In genomic region chrX:112841114-112841819, GRCh38 we compare ENCODE assay signal across 8 cellular contexts. TPM values are rescaled to one million over a fixed set of nuclear protein-coding genes. Genes with fewer than 3 reads are reported as not detected.
DNase-seq lines count a peak whose midpoint lies in the region; ATAC-seq and TF ChIP-seq lines count a peak whose summit lies in the region.

No MANE protein-coding gene starts in this region.

- no peaks in the 10 kb centered on the region for H3K9me3 Mint-ChIP-seq in activated T-helper 2 cell treated with anti-CD3 and anti-CD28 coated beads, Interferon-gamma antibody, Interleukin-2, Interleukin-4, amounts not matched to agents 10 μg/mL and 5 μg/mL and 100 μg/mL, durations not matched to agents 14 hours and 24 hours and 36 hours
- H3K9me3 Mint-ChIP-seq in nephron progenitor cell, result peaks cover 8% of the 10 kb centered on the region

- peak overlapping the region; percentile 17; the same call in 1 of the 2 replicates for H3K27ac ChIP-seq in Panc1 (ENCODE audit: low read length)

- no peaks in the 10 kb centered on the region for H3K9me3 ChIP-seq in Panc1 (ENCODE audit: control insufficient read depth, insufficient read depth, low read depth, low read length)

- intact Hi-C loops in Panc1 (cut with micrococcal nuclease; ENCODE audit: unreplicated experiment), result no loop called here
- intact Hi-C loops in activated T-helper 2 cell treated with anti-CD3 and anti-CD28 coated beads, Interferon-gamma antibody, Interleukin-2, Interleukin-4, amounts not matched to agents 10 μg/mL and 5 μg/mL and 100 μg/mL, durations not matched to agents 14 hours and 24 hours and 36 hours (cut with micrococcal nuclease), result loop anchor here (2.0 to 10.0 kb wide), 2 partner anchors 20 to 166 kb away; partner anchors contain the start of gene LHFPL1

- peaks cover 7% of the 10 kb centered on the region for H3K27me3 Mint-ChIP-seq in activated T-helper 2 cell treated with anti-CD3 and anti-CD28 coated beads, Interferon-gamma antibody, Interleukin-2, Interleukin-4, amounts not matched to agents 10 μg/mL and 5 μg/mL and 100 μg/mL, durations not matched to agents 14 hours and 24 hours and 36 hours (ENCODE audit: low read depth)
- H3K27me3 Mint-ChIP-seq in nephron progenitor cell (ENCODE audit: low read depth, poor library complexity), result peaks cover 3% of the 10 kb centered on the region

- peaks cover 21% of the 10 kb centered on the region for H3K4me1 Mint-ChIP-seq in activated T-helper 2 cell treated with anti-CD3 and anti-CD28 coated beads, Interferon-gamma antibody, Interleukin-2, Interleukin-4, amounts not matched to agents 10 μg/mL and 5 μg/mL and 100 μg/mL, durations not matched to agents 14 hours and 24 hours and 36 hours (ENCODE audit: low read depth)
- peaks cover 85% of the 10 kb centered on the region for H3K4me1 Mint-ChIP-seq in nephron progenitor cell

- DNase-seq in DMS 273 treated with DMSO at 0.1 percent for 48 hours (lab: John Stamatoyannopoulos, UW) (peak; percentile 61), Panc1 (ENCODE audit: low read depth, low spot score) (no peak), fibroblast of the aortic adventitia (ENCODE audit: low read depth) (peak; percentile 77), nephron progenitor cell (peak; percentile 88)
- DNase-seq in Jurkat, Clone E6-1 (ENCODE audit: low read depth, low spot score), result peak; percentile 80
- DNase-seq in activated T-helper 2 cell treated with anti-CD3 and anti-CD28 coated beads, Interferon-gamma antibody, Interleukin-2, Interleukin-4, amounts not matched to agents 10 μg/mL and 5 μg/mL and 100 μg/mL, durations not matched to agents 14 hours and 24 hours and 36 hours (ENCODE audit: low spot score), result peak; percentile 64
- DNase-seq in stimulated activated naive CD8-positive, alpha-beta T cell treated with anti-CD3 and anti-CD28 coated beads, Interleukin-15, Interleukin-2, amounts not matched to agents 100 U/mL and 50 U/mL, for 24 hours, result peak; percentile 67

- 0 out of 2 replicates have a peak, but pooled peaks cover 2% of the 10 kb centered on the region for H3K4me1 ChIP-seq in Panc1 (ENCODE audit: control insufficient read depth, insufficient read depth, low read length)

- no peaks in the 10 kb centered on the region for H3K27me3 ChIP-seq in Panc1 (ENCODE audit: control insufficient read depth, insufficient read depth, low read length)

- BruUV-seq in Panc1 (replicated peaks; lab: Mats Ljungman, UMichigan), result no TSS peak

- CTCF ChIA-PET in Panc1 (lab: Charles Lee), result interaction anchor here (0.8 kb wide), 1 partner anchor 10 kb away, joined by 4 read pairs; no protein-coding TSS in a partner anchor

- peak overlapping the region; percentile 64 for H3K4me3 ChIP-seq in Jurkat, Clone E6-1 (ENCODE audit: low read length)
- H3K4me3 ChIP-seq in Panc1 (ENCODE audit: low read depth in 2 of 2, low read length in 2 of 2), result peak overlapping the region; percentile 65 to 91
- H3K4me3 ChIP-seq in fibroblast of the aortic adventitia (ENCODE audit: low read depth, low read length), result peak overlapping the region; percentile 72

- TF ChIP-seq CTCF in Panc1 (IDR thresholded peaks at IDR 0.05), result no peak
- no peak for TF ChIP-seq CTCF in fibroblast of the aortic adventitia (IDR thresholded peaks at IDR 0.05; ENCODE audit: insufficient read depth, low read length)
- no peak for TF ChIP-seq CTCF in nephron progenitor cell (IDR thresholded peaks at IDR 0.05)

- H3K36me3 Mint-ChIP-seq in activated T-helper 2 cell treated with anti-CD3 and anti-CD28 coated beads, Interferon-gamma antibody, Interleukin-2, Interleukin-4, amounts not matched to agents 10 μg/mL and 5 μg/mL and 100 μg/mL, durations not matched to agents 14 hours and 24 hours and 36 hours (ENCODE audit: low read depth), result no peaks in the 10 kb centered on the region
- peaks cover 8% of the 10 kb centered on the region for H3K36me3 Mint-ChIP-seq in nephron progenitor cell (ENCODE audit: low read depth)

- H3K27ac Mint-ChIP-seq in activated T-helper 2 cell treated with anti-CD3 and anti-CD28 coated beads, Interferon-gamma antibody, Interleukin-2, Interleukin-4, amounts not matched to agents 10 μg/mL and 5 μg/mL and 100 μg/mL, durations not matched to agents 14 hours and 24 hours and 36 hours, result no peak overlapping the region
- peak overlapping the region; percentile 99 for H3K27ac Mint-ChIP-seq in nephron progenitor cell

- H3K4me3 Mint-ChIP-seq in activated T-helper 2 cell treated with anti-CD3 and anti-CD28 coated beads, Interferon-gamma antibody, Interleukin-2, Interleukin-4, amounts not matched to agents 10 μg/mL and 5 μg/mL and 100 μg/mL, durations not matched to agents 14 hours and 24 hours and 36 hours (ENCODE audit: low read depth), result peak overlapping the region; percentile 87
- H3K4me3 Mint-ChIP-seq in nephron progenitor cell, result peak overlapping the region; percentile 91

- POLR2A ChIA-PET in Panc1 (lab: Charles Lee), result no interaction called here

- no peaks in the 10 kb centered on the region for H3K36me3 ChIP-seq in Panc1 (ENCODE audit: control insufficient read depth, insufficient read depth, low read length)

- ATAC-seq in GM21619 (IDR thresholded peaks at IDR 0.05; ENCODE audit: unreplicated experiment) (peak; percentile 90), Panc1 (peak; percentile 98)
- ATAC-seq in stimulated activated naive CD8-positive, alpha-beta T cell treated with anti-CD3 and anti-CD28 coated beads, Interleukin-15, Interleukin-2, amounts not matched to agents 100 U/mL and 50 U/mL, for 24 hours, result peak; percentile 97

- in situ Hi-C loops in Panc1 (cut with HindIII; ENCODE audit: low pct_unique_long_range_greater_than_20kb, low sequenced_read_pairs), result no loop called here

RNA-seq across cellular contexts. Expression of gene AMOT, which starts 0.6 kb away (rescaled TPM):
- polyA plus RNA-seq in Jurkat, Clone E6-1 (2012; ENCODE audit: insufficient read depth, insufficient read length), result 6.4 TPM
- 4.0 TPM for total RNA-seq in Panc1 (2021; ENCODE audit: unreplicated experiment)
- 3.9 TPM for polyA plus RNA-seq in Panc1 (2012; ENCODE audit: insufficient read length)
- 1.7 TPM in 2 replicates for total RNA-seq in activated T-helper 2 cell treated with anti-CD3 and anti-CD28 coated beads, Interferon-gamma antibody, Interleukin-2, Interleukin-4, amounts not matched to agents 10 μg/mL and 5 μg/mL and 100 μg/mL, durations not matched to agents 14 hours and 24 hours and 36 hours
- 9.1 and 11.0 TPM in 2 replicates for total RNA-seq in fibroblast of the aortic adventitia (ENCODE audit: low replicate concordance)
